8 cellular contexts compared by ENCODE assay signal in genomic region chr1:169106921-169107672, GRCh38. TPM values are rescaled to one million over a fixed set of nuclear protein-coding genes. Genes with fewer than 3 reads are reported as not detected.
DNase-seq lines count a peak whose midpoint lies in the region; ATAC-seq and TF ChIP-seq lines count a peak whose summit lies in the region.

No MANE protein-coding gene starts in this region.

- ATAC-seq in stimulated activated naive B cell treated with anti-CD40 and anti-IgM and Interleukin-4, amounts not matched to agents 10 μg/mL and 1 μg/mL and 100 μg/mL, for 72 hours (replicated peaks), result no peak

- H3K36me3 ChIP-seq in ascending aorta, result peaks cover 2% of the 10 kb centered on the region in 2 donors

- H3K36me3 Mint-ChIP-seq in immature natural killer cell, result peaks cover 0 to 1% (median 1%) of the 10 kb centered on the region in 3 donors
- no peaks in the 10 kb centered on the region for H3K36me3 Mint-ChIP-seq in stimulated activated naive B cell treated with anti-CD40 and anti-IgM and Interleukin-4, amounts not matched to agents 10 μg/mL and 1 μg/mL and 100 μg/mL, for 72 hours

- H3K4me1 Mint-ChIP-seq in immature natural killer cell, result peaks cover 42 to 45% of the 10 kb centered on the region in 2 donors
- H3K4me1 Mint-ChIP-seq in stimulated activated naive B cell treated with anti-CD40 and anti-IgM and Interleukin-4, amounts not matched to agents 10 μg/mL and 1 μg/mL and 100 μg/mL, for 72 hours, result peaks cover 21 to 51% of the 10 kb centered on the region in 2 donors

- H3K27me3 ChIP-seq in ascending aorta, result no peaks in the 10 kb centered on the region

- H3K4me1 ChIP-seq in ascending aorta, result peaks cover 2 to 10% of the 10 kb centered on the region in 2 donors

- H3K9me3 ChIP-seq in ascending aorta, result no peaks in the 10 kb centered on the region

- peaks cover 4 to 14% (median 5%) of the 10 kb centered on the region in 3 donors for H3K27me3 Mint-ChIP-seq in immature natural killer cell (ENCODE audit: low read depth in 3 of 3)
- H3K27me3 Mint-ChIP-seq in stimulated activated naive B cell treated with anti-CD40 and anti-IgM and Interleukin-4, amounts not matched to agents 10 μg/mL and 1 μg/mL and 100 μg/mL, for 72 hours, result peaks cover 39 to 55% of the 10 kb centered on the region in 2 donors

- DNase-seq in activated gamma-delta T cell (lab: John Stamatoyannopoulos, UW), result peak; percentile 18
- no peak for DNase-seq in activated gamma-delta T cell treated with Interleukin-2 at 50 U/mL for 16 hours
- DNase-seq in NCI-H1694 (lab: John Stamatoyannopoulos, UW), result peak; percentile 13
- no peak for DNase-seq in ascending aorta (ENCODE audit: low spot score in 2 of 2)
- no peak for DNase-seq in immature natural killer cell
- no peak for DNase-seq in stimulated activated naive B cell treated with anti-CD40 and anti-IgM and Interleukin-4, amounts not matched to agents 10 μg/mL and 1 μg/mL and 100 μg/mL, for 72 hours
- DNase-seq in SHP77 (lab: John Stamatoyannopoulos, UW), result no peak
- no peak for DNase-seq in HPDE6-E6E7 (ENCODE audit: extremely low spot score)

- H3K27ac Mint-ChIP-seq in immature natural killer cell, result peak overlapping the region; percentile 41 to 82 (median 68)
- H3K27ac Mint-ChIP-seq in stimulated activated naive B cell treated with anti-CD40 and anti-IgM and Interleukin-4, amounts not matched to agents 10 μg/mL and 1 μg/mL and 100 μg/mL, for 72 hours, result peak overlapping the region; percentile 3

- peak overlapping the region; percentile 84 to 96 (median 88) for H3K4me3 Mint-ChIP-seq in immature natural killer cell
- peak overlapping the region; percentile 89 to 90 for H3K4me3 Mint-ChIP-seq in stimulated activated naive B cell treated with anti-CD40 and anti-IgM and Interleukin-4, amounts not matched to agents 10 μg/mL and 1 μg/mL and 100 μg/mL, for 72 hours

- no peaks in the 10 kb centered on the region for H3K9me3 Mint-ChIP-seq in immature natural killer cell
- no peaks in the 10 kb centered on the region for H3K9me3 Mint-ChIP-seq in stimulated activated naive B cell treated with anti-CD40 and anti-IgM and Interleukin-4, amounts not matched to agents 10 μg/mL and 1 μg/mL and 100 μg/mL, for 72 hours

- intact Hi-C loops in ascending aorta (cut with DNase I), result loop anchor here (2.0 to 10.0 kb wide), 5 partner anchors 260 to 882 kb away; partner anchors contain the start of genes BLZF1, NME7, SFT2D2 and SLC19A2

- no peak for TF ChIP-seq CTCF in ascending aorta (IDR thresholded peaks at IDR 0.05)

- H3K27ac ChIP-seq in ascending aorta, result peak overlapping the region; percentile 74 to 80

- H3K4me3 ChIP-seq in ascending aorta, result peak overlapping the region; percentile 60 to 96

RNA-seq across cellular contexts. Expression of gene ATP1B1, which starts 0.6 kb away (rescaled TPM):
- 3.5 TPM for total RNA-seq in ascending aorta
- polyA plus RNA-seq in immature natural killer cell, result 1 to 10 TPM; 1.2 to 9.0 (median 2.4) TPM

Comparison
In these comparisons a context has a peak if more than half of its experiments do, and no peak if none do; other contexts are left out.
1. DNase-seq: peak in activated gamma-delta T cell (single experiment) and NCI-H1694 (single experiment); none in activated gamma-delta T cell treated with Interleukin-2 at 50 U/mL for 16 hours (single experiment), ascending aorta (0 of 2), immature natural killer cell (0 of 3), stimulated activated naive B cell treated with anti-CD40 and anti-IgM and Interleukin-4, amounts not matched to agents 10 μg/mL and 1 μg/mL and 100 μg/mL, for 72 hours (single experiment), SHP77 (0 of 2) and HPDE6-E6E7 (single experiment).